Comparison of ENCODE assay signal across 17 cellular contexts in the genomic region with DNA sequence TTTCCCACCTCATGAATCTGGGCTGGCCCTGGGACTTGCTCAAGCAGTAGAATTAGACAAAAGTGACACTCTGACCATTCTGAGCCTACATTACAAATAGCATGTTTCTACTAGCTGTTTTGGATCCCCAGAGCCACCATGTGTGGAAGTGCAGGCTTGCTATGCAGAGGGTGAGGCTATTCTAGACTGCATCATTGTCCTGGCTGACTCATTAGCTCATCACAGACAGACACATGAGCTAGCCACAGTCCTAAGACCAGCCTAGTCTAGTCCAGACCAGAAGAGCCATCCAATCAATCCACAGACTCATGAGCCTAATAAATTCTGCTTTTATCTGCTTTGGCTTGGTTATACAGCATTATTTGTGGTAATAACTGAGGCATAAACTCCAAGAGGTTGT.
DNase-seq lines count a peak whose midpoint lies in the region; TF ChIP-seq lines count a peak whose summit lies in the region.
"Had no signal": no experiment of that assay in that cellular context is flagged by ENCODE, and none has a peak within 500 bp of the region (broad histone marks: within the 10 kb centered on the region; RNA-seq: fewer than 3 reads in every experiment).

No MANE protein-coding gene starts in this region.

- H3K27me3 ChIP-seq in ACC112 (ENCODE audit: insufficient read depth, low read length) (no peaks in the 10 kb centered on the region), kidney epithelial cell (ENCODE audit: control insufficient read depth, insufficient read depth, low read length) (no peaks in the 10 kb centered on the region)

- peak overlapping the region; percentile 85 for H3K27ac Mint-ChIP-seq in HFFc6
- no peak overlapping the region for H3K27ac Mint-ChIP-seq in activated CD4-positive, alpha-beta memory T cell treated with anti-CD3 and anti-CD28 coated beads, Interleukin-2, amount 10 ng/mL, durations not matched to agents 7 days and 5 days
- H3K27ac Mint-ChIP-seq: activated CD4-positive, alpha-beta T cell treated with anti-CD3 and anti-CD28 coated beads for 36 hours; activated naive CD8-positive, alpha-beta T cell treated with anti-CD3 and anti-CD28 coated beads, Interleukin-2, amount 10 ng/mL, durations not matched to agents 7 days and 5 days; stimulated activated effector memory CD8-positive, alpha-beta T cell treated with anti-CD3 and anti-CD28 coated beads, Interleukin-12 subunit alpha, Interleukin-12 subunit beta, amount 100 ng/mL, for 72 hours had no signal

- DNase-seq in HFFc6, result peak; percentile 72
- peak; percentile 27 for DNase-seq in astrocyte of the spinal cord (ENCODE audit: low read depth, low spot score)
- DNase-seq in kidney epithelial cell (ENCODE audit: low read depth), result peak; percentile 53
- DNase-seq in activated CD4-positive, alpha-beta memory T cell treated with anti-CD3 and anti-CD28 coated beads, Interleukin-2, amount 10 ng/mL, durations not matched to agents 7 days and 5 days, result no peak
- DNase-seq in occipital lobe (lab: John Stamatoyannopoulos, UW), result no peak
- no peak for DNase-seq in NCI-H524 (lab: John Stamatoyannopoulos, UW)
- no peak for DNase-seq in HK-2 (ENCODE audit: unreplicated experiment)
- DNase-seq: activated CD4-positive, alpha-beta T cell treated with anti-CD3 and anti-CD28 coated beads for 36 hours; activated naive CD8-positive, alpha-beta T cell treated with anti-CD3 and anti-CD28 coated beads, Interleukin-2, amount 10 ng/mL, durations not matched to agents 7 days and 5 days; activated T-cell treated with anti-CD3 and anti-CD28 coated beads, Interleukin-2, amount 50 U/mL, for 1 hour; hypothalamus; Karpas-422; NCI-H146; NCI-H526 had no signal

- peak overlapping the region; percentile 80 for H3K27ac ChIP-seq in ACC112 (ENCODE audit: low read depth, low read length)

- no peaks in the 10 kb centered on the region for H3K79me2 ChIP-seq in ACC112 (ENCODE audit: control insufficient read depth, insufficient read depth, low read length, unreplicated experiment)

- H3K4me1 Mint-ChIP-seq in HFFc6 (ENCODE audit: low read depth), result peaks cover 65% of the 10 kb centered on the region
- no peaks in the 10 kb centered on the region for H3K4me1 Mint-ChIP-seq in activated CD4-positive, alpha-beta memory T cell treated with anti-CD3 and anti-CD28 coated beads, Interleukin-2, amount 10 ng/mL, durations not matched to agents 7 days and 5 days
- H3K4me1 Mint-ChIP-seq: activated CD4-positive, alpha-beta T cell treated with anti-CD3 and anti-CD28 coated beads for 36 hours; activated naive CD8-positive, alpha-beta T cell treated with anti-CD3 and anti-CD28 coated beads, Interleukin-2, amount 10 ng/mL, durations not matched to agents 7 days and 5 days; stimulated activated effector memory CD8-positive, alpha-beta T cell treated with anti-CD3 and anti-CD28 coated beads, Interleukin-12 subunit alpha, Interleukin-12 subunit beta, amount 100 ng/mL, for 72 hours had no signal

- in situ Hi-C loops in astrocyte of the spinal cord (cut with HindIII; ENCODE audit: low sequenced_read_pairs), result no loop called here

- TF ChIP-seq CTCF in HFFc6 (IDR thresholded peaks at IDR 0.05) (no peak), astrocyte of the spinal cord (IDR thresholded peaks at IDR 0.05; ENCODE audit: low read depth, low read length) (no peak), kidney epithelial cell (IDR thresholded peaks at IDR 0.05; ENCODE audit: insufficient read depth, low read length, poor library complexity, severe bottlenecking) (no peak)

- peaks cover 1% of the 10 kb centered on the region; the same call in 1 of the 2 replicates for H3K27me3 Mint-ChIP-seq in HFFc6 (ENCODE audit: insufficient read depth)
- no peaks in the 10 kb centered on the region for H3K27me3 Mint-ChIP-seq in activated CD4-positive, alpha-beta memory T cell treated with anti-CD3 and anti-CD28 coated beads, Interleukin-2, amount 10 ng/mL, durations not matched to agents 7 days and 5 days
- H3K27me3 Mint-ChIP-seq: activated CD4-positive, alpha-beta T cell treated with anti-CD3 and anti-CD28 coated beads for 36 hours; activated naive CD8-positive, alpha-beta T cell treated with anti-CD3 and anti-CD28 coated beads, Interleukin-2, amount 10 ng/mL, durations not matched to agents 7 days and 5 days had no signal

- CTCF ChIA-PET in activated CD4-positive, alpha-beta memory T cell treated with anti-CD3 and anti-CD28 coated beads, Interleukin-2, amount 10 ng/mL, durations not matched to agents 7 days and 5 days (lab: Charles Lee), result no interaction called here

- H3K36me3 ChIP-seq in ACC112 (ENCODE audit: insufficient read depth, low read length), result no peaks in the 10 kb centered on the region
- H3K36me3 ChIP-seq in kidney epithelial cell (ENCODE audit: control insufficient read depth, insufficient read depth, low read length), result no peaks in the 10 kb centered on the region

- H3K4me3 Mint-ChIP-seq in HFFc6, result peak overlapping the region; percentile 39; the same call in 1 of the 2 replicates
- no peak overlapping the region for H3K4me3 Mint-ChIP-seq in activated CD4-positive, alpha-beta memory T cell treated with anti-CD3 and anti-CD28 coated beads, Interleukin-2, amount 10 ng/mL, durations not matched to agents 7 days and 5 days
- H3K4me3 Mint-ChIP-seq: activated CD4-positive, alpha-beta T cell treated with anti-CD3 and anti-CD28 coated beads for 36 hours; activated naive CD8-positive, alpha-beta T cell treated with anti-CD3 and anti-CD28 coated beads, Interleukin-2, amount 10 ng/mL, durations not matched to agents 7 days and 5 days; stimulated activated effector memory CD8-positive, alpha-beta T cell treated with anti-CD3 and anti-CD28 coated beads, Interleukin-12 subunit alpha, Interleukin-12 subunit beta, amount 100 ng/mL, for 72 hours had no signal

- H3K4me3 ChIP-seq in ACC112 (ENCODE audit: low read depth, low read length) (no peak overlapping the region), astrocyte of the spinal cord (ENCODE audit: low read depth, low read length) (no peak overlapping the region), kidney epithelial cell (ENCODE audit: low read depth, low read length) (no peak overlapping the region)
- H3K4me3 ChIP-seq: lung had no signal

- no peaks in the 10 kb centered on the region; the same call in none of the 2 replicates for H3K36me3 Mint-ChIP-seq in HFFc6 (ENCODE audit: low read depth)
- H3K36me3 Mint-ChIP-seq in activated CD4-positive, alpha-beta memory T cell treated with anti-CD3 and anti-CD28 coated beads, Interleukin-2, amount 10 ng/mL, durations not matched to agents 7 days and 5 days (ENCODE audit: low read depth), result no peaks in the 10 kb centered on the region
- H3K36me3 Mint-ChIP-seq: activated naive CD8-positive, alpha-beta T cell treated with anti-CD3 and anti-CD28 coated beads, Interleukin-2, amount 10 ng/mL, durations not matched to agents 7 days and 5 days; stimulated activated effector memory CD8-positive, alpha-beta T cell treated with anti-CD3 and anti-CD28 coated beads, Interleukin-12 subunit alpha, Interleukin-12 subunit beta, amount 100 ng/mL, for 72 hours had no signal

- H3K9me3 Mint-ChIP-seq in HFFc6, result no peaks in the 10 kb centered on the region
- peaks cover 3% of the 10 kb centered on the region for H3K9me3 Mint-ChIP-seq in activated CD4-positive, alpha-beta memory T cell treated with anti-CD3 and anti-CD28 coated beads, Interleukin-2, amount 10 ng/mL, durations not matched to agents 7 days and 5 days
- H3K9me3 Mint-ChIP-seq: activated naive CD8-positive, alpha-beta T cell treated with anti-CD3 and anti-CD28 coated beads, Interleukin-2, amount 10 ng/mL, durations not matched to agents 7 days and 5 days had no signal

- peak overlapping the region; percentile 39 for H2AFZ ChIP-seq in ACC112 (ENCODE audit: low read length, unreplicated experiment)

- POLR2A ChIA-PET in activated CD4-positive, alpha-beta memory T cell treated with anti-CD3 and anti-CD28 coated beads, Interleukin-2, amount 10 ng/mL, durations not matched to agents 7 days and 5 days (lab: Charles Lee), result no interaction called here

- H3K4me1 ChIP-seq in ACC112 (ENCODE audit: control insufficient read depth, insufficient read depth, low read length, unreplicated experiment), result peaks cover 44% of the 10 kb centered on the region

Comparison
In these comparisons a context has a peak if more than half of its experiments do, and no peak if none do; other contexts are left out.
1. DNase-seq: peak in HFFc6 (single experiment), astrocyte of the spinal cord (single experiment) and kidney epithelial cell (single experiment); none in activated CD4-positive, alpha-beta memory T cell treated with anti-CD3 and anti-CD28 coated beads, Interleukin-2, amount 10 ng/mL, durations not matched to agents 7 days and 5 days (single experiment), occipital lobe (single experiment), NCI-H524 (0 of 2) and HK-2 (single experiment).